15 cellular contexts compared by ENCODE assay signal in genomic region chr3:38574411-38575278, GRCh38.
DNase-seq lines count a peak whose midpoint lies in the region; ATAC-seq and TF ChIP-seq lines count a peak whose summit lies in the region.
"Had no signal": no experiment of that assay in that cellular context is flagged by ENCODE, and none has a peak within 500 bp of the region (broad histone marks: within the 10 kb centered on the region; RNA-seq: fewer than 3 reads in every experiment).

No MANE protein-coding gene starts in this region.

- H2BK20ac ChIP-seq in IMR-90 (ENCODE audit: low read depth, low read length), result no peak overlapping the region

- POLR2A ChIA-PET in IMR-90 (lab: Charles Lee; ENCODE audit: unreplicated experiment), result no interaction called here

- H2AK9ac ChIP-seq in IMR-90 (replicated peaks; ENCODE audit: low read depth, low read length, poor library complexity), result no peak overlapping the region

- peak overlapping the region in 7 of 11 experiments; percentile 5 to 48 (median 19); a peak in 9 of 22 replicates for H3K4me2 ChIP-seq in BLaER1 treated with 17β-estradiol and CSF1 and Interleukin-3, amounts not matched to agents 10 nM and 100 nM
- no peak overlapping the region for H3K4me2 ChIP-seq in IMR-90 (ENCODE audit: low read depth, low read length)

- no peak for TF ChIP-seq POLR2A in IMR-90 (IDR thresholded peaks at IDR 0.05; ENCODE audit: low read depth, low read length)

- no peak overlapping the region for H2AK5ac ChIP-seq in IMR-90 (ENCODE audit: low read depth, low read length)

- H2BK120ac ChIP-seq in IMR-90 (ENCODE audit: low read depth, low read length), result no peak overlapping the region

- H3K79me1 ChIP-seq in IMR-90 (ENCODE audit: low read depth in 1 of 2, low read length in 2 of 2), result no peaks in the 10 kb centered on the region

- H3K27ac ChIP-seq in BLaER1 treated with 17β-estradiol and CSF1 and Interleukin-3, amounts not matched to agents 10 nM and 100 nM, result no peak overlapping the region; a peak in 1 of 22 replicates
- no peak overlapping the region for H3K27ac ChIP-seq in IMR-90 (ENCODE audit: insufficient read depth, low read length)
- H3K27ac ChIP-seq: ovary had no signal

- no peak overlapping the region for H2AFZ ChIP-seq in IMR-90 (replicated peaks; ENCODE audit: low read length, poor library complexity)

- ATAC-seq in IMR-90 (ENCODE audit: low read depth) (no peak), esophagus mucosa (peak; percentile 48), HG03521 (IDR thresholded peaks at IDR 0.05; ENCODE audit: unreplicated experiment) (no peak), GM19324 (IDR thresholded peaks at IDR 0.05; ENCODE audit: low FRiP score, unreplicated experiment) (no peak)
- ATAC-seq: CD8-positive, alpha-beta T cell; Panc1; T-helper 17 cell had no signal

- in situ Hi-C loops in IMR-90 (cut with MboI; ENCODE audit: low sequenced_read_pairs), result no loop called here

- no peaks in the 10 kb centered on the region for H3K36me3 ChIP-seq in BLaER1 treated with 17β-estradiol and CSF1 and Interleukin-3, amounts not matched to agents 10 nM and 100 nM
- no peaks in the 10 kb centered on the region for H3K36me3 ChIP-seq in IMR-90 (ENCODE audit: control insufficient read depth, insufficient read depth, low read length)
- H3K36me3 ChIP-seq: ovary had no signal

- H2BK15ac ChIP-seq in IMR-90 (ENCODE audit: low read depth, low read length), result no peak overlapping the region

- no peaks in the 10 kb centered on the region for H3K27me3 ChIP-seq in BLaER1 treated with 17β-estradiol and CSF1 and Interleukin-3, amounts not matched to agents 10 nM and 100 nM
- no peaks in the 10 kb centered on the region for H3K27me3 ChIP-seq in IMR-90 (ENCODE audit: control insufficient read depth, insufficient read depth, low read length)
- H3K27me3 ChIP-seq: ovary had no signal

- no peaks in the 10 kb centered on the region for H3K4me1 Mint-ChIP-seq in progenitor cell of endocrine pancreas (ENCODE audit: low read depth)
- H3K4me1 Mint-ChIP-seq: T-helper 17 cell had no signal

- no peak overlapping the region for H4K5ac ChIP-seq in IMR-90 (ENCODE audit: low read depth, low read length)

- 55% methylated on average over 2 of the region's 6 CpGs; no CpG with 5 or more reads in 1 of the 2 experiments for WGBS in IMR-90 (ENCODE audit: extremely low coverage in 2 of 2, insufficient read length in 1 of 2), 2 experiments

- no peak overlapping the region for H3K14ac ChIP-seq in IMR-90 (replicated peaks; ENCODE audit: low read depth, low read length)

- H3K4me3 ChIP-seq in BLaER1 treated with 17β-estradiol and CSF1 and Interleukin-3, amounts not matched to agents 10 nM and 100 nM, result no peak overlapping the region
- no peak overlapping the region for H3K4me3 ChIP-seq in IMR-90 (ENCODE audit: insufficient read depth, low read depth, low read length)
- H3K4me3 ChIP-seq: ovary had no signal

- H3K4me1 ChIP-seq in BLaER1 treated with 17β-estradiol and CSF1 and Interleukin-3, amounts not matched to agents 10 nM and 100 nM, result peaks cover 2 to 21% (median 17%) of the 10 kb centered on the region in 10 experiments; a peak in 18 of 20 replicates
- no peaks in the 10 kb centered on the region for H3K4me1 ChIP-seq in IMR-90 (ENCODE audit: control insufficient read depth, insufficient read depth, low read length)

- H3K9me3 ChIP-seq in BLaER1 treated with 17β-estradiol and CSF1 and Interleukin-3, amounts not matched to agents 10 nM and 100 nM (replicated peaks in 1 of 11), result peaks cover 5 to 20% (median 13%) of the 10 kb centered on the region in 11 experiments; a peak in 16 of 22 replicates
- no peaks in the 10 kb centered on the region for H3K9me3 ChIP-seq in IMR-90 (ENCODE audit: control insufficient read depth, insufficient read depth, low read length)
- H3K9me3 ChIP-seq: ovary had no signal

- intact Hi-C loops in IMR-90 (cut with micrococcal nuclease), result no loop called here

- dilution Hi-C loops in IMR-90 (cut with HindIII; ENCODE audit: low sequenced_read_pairs, unreplicated experiment), result no loop called here

- no peaks in the 10 kb centered on the region for H3K36me3 Mint-ChIP-seq in progenitor cell of endocrine pancreas (ENCODE audit: insufficient read depth)
- H3K36me3 Mint-ChIP-seq: CD8-positive, alpha-beta T cell had no signal

- no peak overlapping the region for H2BK5ac ChIP-seq in IMR-90 (ENCODE audit: low read depth, low read length, poor library complexity, severe bottlenecking)

- no peak overlapping the region for H4K91ac ChIP-seq in IMR-90 (ENCODE audit: insufficient read depth, low read depth, low read length)

- 0 out of 2 replicates have a peak, but pooled peaks cover 8% of the 10 kb centered on the region for H3K9me1 ChIP-seq in IMR-90 (ENCODE audit: insufficient read depth, low read length)

- no peak overlapping the region for H3K18ac ChIP-seq in IMR-90 (ENCODE audit: low read depth, low read length)

- H3K27ac Mint-ChIP-seq in progenitor cell of endocrine pancreas, result peak overlapping the region; percentile 59
- H3K27ac Mint-ChIP-seq: CD8-positive, alpha-beta T cell; memory B cell; stimulated activated naive CD8-positive, alpha-beta T cell treated with anti-CD3 and anti-CD28 coated beads, Interleukin-15, Interleukin-2, amounts not matched to agents 100 ng/mL and 50 ng/mL, for 24 hours; T-helper 17 cell had no signal

- TF ChIP-seq RAD21 in IMR-90 (IDR thresholded peaks at IDR 0.05; ENCODE audit: low read length), result no peak

- H4K20me1 ChIP-seq in BLaER1 treated with 17β-estradiol and CSF1 and Interleukin-3, amounts not matched to agents 10 nM and 100 nM, result no peaks in the 10 kb centered on the region
- no peaks in the 10 kb centered on the region for H4K20me1 ChIP-seq in IMR-90 (ENCODE audit: insufficient read depth, low read length)

- H3K9me3 Mint-ChIP-seq in progenitor cell of endocrine pancreas (ENCODE audit: low read depth), result peaks cover 4% of the 10 kb centered on the region
- H3K9me3 Mint-ChIP-seq: stimulated activated naive CD8-positive, alpha-beta T cell treated with anti-CD3 and anti-CD28 coated beads, Interleukin-15, Interleukin-2, amounts not matched to agents 100 ng/mL and 50 ng/mL, for 24 hours had no signal

- H4K8ac ChIP-seq in IMR-90 (ENCODE audit: low read depth in 2 of 2, low read length in 2 of 2), result no peak overlapping the region

- no peak overlapping the region for H3K56ac ChIP-seq in IMR-90 (ENCODE audit: extremely low read depth, insufficient read depth, low read length)

- no peak overlapping the region for H3K9ac ChIP-seq in BLaER1 treated with 17β-estradiol and CSF1 and Interleukin-3, amounts not matched to agents 10 nM and 100 nM
- no peak overlapping the region for H3K9ac ChIP-seq in IMR-90 (ENCODE audit: low read depth, low read length)

- no TSS peak for BruUV-seq in IMR-90 (replicated peaks; lab: Mats Ljungman, UMichigan)

- DNase-seq in IMR-90 (peak; percentile 10), progenitor cell of endocrine pancreas (ENCODE audit: low spot score, unreplicated experiment) (peak; percentile 4), NCI-H510A (lab: John Stamatoyannopoulos, UW) (no peak)
- DNase-seq: amniotic stem cell, hippocampal formation, ovary, T-helper 17 cell had no signal

- H3K23ac ChIP-seq in IMR-90 (ENCODE audit: low read depth, low read length), result no peak overlapping the region

- H3K27me3 Mint-ChIP-seq in progenitor cell of endocrine pancreas, result peaks cover 5% of the 10 kb centered on the region
- H3K27me3 Mint-ChIP-seq: stimulated activated naive CD8-positive, alpha-beta T cell treated with anti-CD3 and anti-CD28 coated beads, Interleukin-15, Interleukin-2, amounts not matched to agents 100 ng/mL and 50 ng/mL, for 24 hours had no signal

- TF ChIP-seq CTCF in IMR-90 (conservative IDR thresholded peaks at IDR 0.05; ENCODE audit: low read depth, low read length) (no peak), progenitor cell of endocrine pancreas (IDR thresholded peaks at IDR 0.05; ENCODE audit: unreplicated experiment) (no peak)

- CTCF ChIA-PET in IMR-90 (lab: Yijun Ruan, JAX), result no interaction called here

- H3K4me3 Mint-ChIP-seq in progenitor cell of endocrine pancreas (ENCODE audit: low read depth), result no peak overlapping the region
- H3K4me3 Mint-ChIP-seq: CD8-positive, alpha-beta T cell; memory B cell; stimulated activated naive CD8-positive, alpha-beta T cell treated with anti-CD3 and anti-CD28 coated beads, Interleukin-15, Interleukin-2, amounts not matched to agents 100 ng/mL and 50 ng/mL, for 24 hours; T-helper 17 cell had no signal

- H3K4ac ChIP-seq in IMR-90 (ENCODE audit: low read depth, low read length), result no peak overlapping the region

TF ChIP-seq in IMR-90, 13 proteins besides CTCF, POLR2A, EP300 and RAD21 (continues in another document):
- TF ChIP-seq SMC3 (IDR thresholded peaks at IDR 0.05; ENCODE audit: low read depth, low read length) (no peak), CHD1 (IDR thresholded peaks at IDR 0.05; ENCODE audit: low read depth, low read length) (no peak), MXI1 (IDR thresholded peaks at IDR 0.05; ENCODE audit: borderline replicate concordance, low read depth, low read length) (no peak), CEBPB (IDR thresholded peaks at IDR 0.05; ENCODE audit: low read depth, low read length) (no peak), RFX5 (IDR thresholded peaks at IDR 0.05; ENCODE audit: low read depth, low read length) (no peak), ELK1 (IDR thresholded peaks at IDR 0.05; ENCODE audit: borderline replicate concordance, low read depth, low read length) (no peak), FOS (IDR thresholded peaks at IDR 0.05; ENCODE audit: low read depth, low read length) (no peak), BHLHE40 (IDR thresholded peaks at IDR 0.05; ENCODE audit: low read depth, low read length) (no peak), NFE2L2 (IDR thresholded peaks at IDR 0.05; ENCODE audit: low read depth, low read length) (no peak), MAZ (IDR thresholded peaks at IDR 0.05; ENCODE audit: borderline replicate concordance, low read depth, low read length) (no peak)
- TF ChIP-seq, protein P1, sequence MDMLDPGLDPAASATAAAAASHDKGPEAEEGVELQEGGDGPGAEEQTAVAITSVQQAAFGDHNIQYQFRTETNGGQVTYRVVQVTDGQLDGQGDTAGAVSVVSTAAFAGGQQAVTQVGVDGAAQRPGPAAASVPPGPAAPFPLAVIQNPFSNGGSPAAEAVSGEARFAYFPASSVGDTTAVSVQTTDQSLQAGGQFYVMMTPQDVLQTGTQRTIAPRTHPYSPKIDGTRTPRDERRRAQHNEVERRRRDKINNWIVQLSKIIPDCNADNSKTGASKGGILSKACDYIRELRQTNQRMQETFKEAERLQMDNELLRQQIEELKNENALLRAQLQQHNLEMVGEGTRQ (IDR thresholded peaks at IDR 0.05; ENCODE audit: low read depth, low read length), result no peak
